Comparison of ENCODE assay signal across 2 cellular contexts in the genomic region with DNA sequence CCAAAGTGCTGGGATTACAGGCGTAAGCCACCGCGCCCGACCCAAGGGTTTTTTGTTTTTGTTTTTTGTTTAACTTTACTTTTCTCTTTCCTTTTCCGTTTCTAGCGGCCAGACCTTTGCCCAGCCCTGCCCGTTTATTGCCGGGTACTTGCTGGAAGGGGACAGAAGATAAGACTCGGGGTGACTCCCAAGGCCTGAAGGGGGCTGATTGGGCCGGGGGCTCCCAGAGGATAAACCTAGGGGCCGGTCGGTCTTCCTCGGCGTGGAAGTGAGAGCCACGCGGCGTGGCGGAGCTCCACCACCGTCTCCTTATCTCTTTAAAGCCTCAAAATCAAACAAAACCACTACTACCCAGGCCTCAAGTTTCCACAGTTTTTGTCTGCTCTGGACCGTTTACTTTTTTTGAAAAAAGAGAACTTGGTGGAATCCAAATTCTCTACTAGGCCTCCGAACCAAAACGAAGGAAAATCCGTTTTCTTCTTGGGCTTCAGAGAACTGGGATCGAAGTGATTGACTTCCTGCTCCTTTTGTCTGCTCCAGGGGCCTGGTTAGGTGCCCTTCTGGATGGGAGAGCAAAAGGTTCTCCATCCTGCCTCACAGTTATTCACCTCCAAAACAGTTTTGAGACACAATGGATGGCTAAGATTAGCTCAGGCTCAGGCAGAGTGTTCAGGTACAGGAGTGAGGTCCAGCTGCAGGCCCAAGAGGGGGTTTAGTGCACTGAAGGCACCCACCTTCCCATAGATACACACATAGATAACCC.
TF ChIP-seq lines count a peak whose summit lies in the region.

No MANE protein-coding gene starts in this region.

TF ChIP-seq in HEK293, 187 proteins besides CTCF, POLR2A, EP300 and RAD21:
- TF ChIP-seq, protein P1, sequence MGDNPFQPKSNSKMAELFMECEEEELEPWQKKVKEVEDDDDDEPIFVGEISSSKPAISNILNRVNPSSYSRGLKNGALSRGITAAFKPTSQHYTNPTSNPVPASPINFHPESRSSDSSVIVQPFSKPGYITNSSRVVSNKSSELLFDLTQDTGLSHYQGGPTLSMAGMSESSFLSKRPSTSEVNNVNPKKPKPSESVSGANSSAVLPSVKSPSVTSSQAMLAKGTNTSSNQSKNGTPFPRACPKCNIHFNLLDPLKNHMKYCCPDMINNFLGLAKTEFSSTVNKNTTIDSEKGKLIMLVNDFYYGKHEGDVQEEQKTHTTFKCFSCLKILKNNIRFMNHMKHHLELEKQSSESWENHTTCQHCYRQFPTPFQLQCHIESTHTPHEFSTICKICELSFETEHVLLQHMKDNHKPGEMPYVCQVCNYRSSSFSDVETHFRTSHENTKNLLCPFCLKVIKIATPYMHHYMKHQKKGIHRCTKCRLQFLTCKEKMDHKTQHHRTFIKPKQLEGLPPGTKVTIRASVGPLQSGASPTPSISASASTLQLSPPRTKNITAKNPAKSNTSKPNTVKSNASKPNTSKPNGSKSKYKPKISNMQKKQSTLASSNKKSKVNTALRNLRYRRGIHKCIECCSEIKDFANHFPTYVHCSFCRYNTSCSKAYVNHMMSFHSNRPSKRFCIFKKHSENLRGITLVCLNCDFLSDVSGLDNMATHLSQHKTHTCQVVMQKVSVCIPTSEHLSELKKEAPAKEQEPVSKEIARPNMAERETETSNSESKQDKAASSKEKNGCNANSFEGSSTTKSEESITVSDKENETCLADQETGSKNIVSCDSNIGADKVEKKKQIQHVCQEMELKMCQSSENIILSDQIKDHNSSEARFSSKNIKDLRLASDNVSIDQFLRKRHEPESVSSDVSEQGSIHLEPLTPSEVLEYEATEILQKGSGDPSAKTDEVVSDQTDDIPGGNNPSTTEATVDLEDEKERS (tag by site-specific recombination; IDR thresholded peaks at IDR 0.05), result no peak
- TF ChIP-seq ZNF549 (tag by site-specific recombination; IDR thresholded peaks at IDR 0.05), result no peak
- no peak for TF ChIP-seq ZNF658 (tag by site-specific recombination; IDR thresholded peaks at IDR 0.05)
- no peak for TF ChIP-seq ZNF521 (tag by site-specific recombination; IDR thresholded peaks at IDR 0.05)
- no peak for TF ChIP-seq ZNF660 (tag by site-specific recombination; IDR thresholded peaks at IDR 0.05)
- no peak for TF ChIP-seq ZNF626 (tag by site-specific recombination; IDR thresholded peaks at IDR 0.05)
- no peak for TF ChIP-seq FEZF1 (tag by site-specific recombination; IDR thresholded peaks at IDR 0.05)
- TF ChIP-seq BCL11B (tag by site-specific recombination; IDR thresholded peaks at IDR 0.05; ENCODE audit: low read depth), result no peak
- no peak for TF ChIP-seq SP7 (tag by site-specific recombination; IDR thresholded peaks at IDR 0.05)
- no peak for TF ChIP-seq BCL11A (tag by site-specific recombination; IDR thresholded peaks at IDR 0.05; ENCODE audit: low read depth)
- TF ChIP-seq ZNF623 (tag by site-specific recombination; IDR thresholded peaks at IDR 0.05), result no peak

TF ChIP-seq in WTC11, 78 proteins besides CTCF, POLR2A, EP300 and RAD21:
- TF ChIP-seq, protein P2, sequence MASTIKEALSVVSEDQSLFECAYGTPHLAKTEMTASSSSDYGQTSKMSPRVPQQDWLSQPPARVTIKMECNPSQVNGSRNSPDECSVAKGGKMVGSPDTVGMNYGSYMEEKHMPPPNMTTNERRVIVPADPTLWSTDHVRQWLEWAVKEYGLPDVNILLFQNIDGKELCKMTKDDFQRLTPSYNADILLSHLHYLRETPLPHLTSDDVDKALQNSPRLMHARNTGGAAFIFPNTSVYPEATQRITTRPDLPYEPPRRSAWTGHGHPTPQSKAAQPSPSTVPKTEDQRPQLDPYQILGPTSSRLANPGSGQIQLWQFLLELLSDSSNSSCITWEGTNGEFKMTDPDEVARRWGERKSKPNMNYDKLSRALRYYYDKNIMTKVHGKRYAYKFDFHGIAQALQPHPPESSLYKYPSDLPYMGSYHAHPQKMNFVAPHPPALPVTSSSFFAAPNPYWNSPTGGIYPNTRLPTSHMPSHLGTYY (CRISPR knock-in tag; IDR thresholded peaks at IDR 0.05), result no peak
- TF ChIP-seq TCF7 (CRISPR knock-in tag; IDR thresholded peaks at IDR 0.05; ENCODE audit: low read depth) (no peak), ZNF423 (CRISPR knock-in tag; IDR thresholded peaks at IDR 0.05) (no peak)
- TF ChIP-seq, protein P3, sequence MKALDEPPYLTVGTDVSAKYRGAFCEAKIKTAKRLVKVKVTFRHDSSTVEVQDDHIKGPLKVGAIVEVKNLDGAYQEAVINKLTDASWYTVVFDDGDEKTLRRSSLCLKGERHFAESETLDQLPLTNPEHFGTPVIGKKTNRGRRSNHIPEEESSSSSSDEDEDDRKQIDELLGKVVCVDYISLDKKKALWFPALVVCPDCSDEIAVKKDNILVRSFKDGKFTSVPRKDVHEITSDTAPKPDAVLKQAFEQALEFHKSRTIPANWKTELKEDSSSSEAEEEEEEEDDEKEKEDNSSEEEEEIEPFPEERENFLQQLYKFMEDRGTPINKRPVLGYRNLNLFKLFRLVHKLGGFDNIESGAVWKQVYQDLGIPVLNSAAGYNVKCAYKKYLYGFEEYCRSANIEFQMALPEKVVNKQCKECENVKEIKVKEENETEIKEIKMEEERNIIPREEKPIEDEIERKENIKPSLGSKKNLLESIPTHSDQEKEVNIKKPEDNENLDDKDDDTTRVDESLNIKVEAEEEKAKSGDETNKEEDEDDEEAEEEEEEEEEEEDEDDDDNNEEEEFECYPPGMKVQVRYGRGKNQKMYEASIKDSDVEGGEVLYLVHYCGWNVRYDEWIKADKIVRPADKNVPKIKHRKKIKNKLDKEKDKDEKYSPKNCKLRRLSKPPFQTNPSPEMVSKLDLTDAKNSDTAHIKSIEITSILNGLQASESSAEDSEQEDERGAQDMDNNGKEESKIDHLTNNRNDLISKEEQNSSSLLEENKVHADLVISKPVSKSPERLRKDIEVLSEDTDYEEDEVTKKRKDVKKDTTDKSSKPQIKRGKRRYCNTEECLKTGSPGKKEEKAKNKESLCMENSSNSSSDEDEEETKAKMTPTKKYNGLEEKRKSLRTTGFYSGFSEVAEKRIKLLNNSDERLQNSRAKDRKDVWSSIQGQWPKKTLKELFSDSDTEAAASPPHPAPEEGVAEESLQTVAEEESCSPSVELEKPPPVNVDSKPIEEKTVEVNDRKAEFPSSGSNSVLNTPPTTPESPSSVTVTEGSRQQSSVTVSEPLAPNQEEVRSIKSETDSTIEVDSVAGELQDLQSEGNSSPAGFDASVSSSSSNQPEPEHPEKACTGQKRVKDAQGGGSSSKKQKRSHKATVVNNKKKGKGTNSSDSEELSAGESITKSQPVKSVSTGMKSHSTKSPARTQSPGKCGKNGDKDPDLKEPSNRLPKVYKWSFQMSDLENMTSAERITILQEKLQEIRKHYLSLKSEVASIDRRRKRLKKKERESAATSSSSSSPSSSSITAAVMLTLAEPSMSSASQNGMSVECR (CRISPR knock-in tag; IDR thresholded peaks at IDR 0.05; ENCODE audit: borderline replicate concordance), result no peak
- TF ChIP-seq, protein P4, sequence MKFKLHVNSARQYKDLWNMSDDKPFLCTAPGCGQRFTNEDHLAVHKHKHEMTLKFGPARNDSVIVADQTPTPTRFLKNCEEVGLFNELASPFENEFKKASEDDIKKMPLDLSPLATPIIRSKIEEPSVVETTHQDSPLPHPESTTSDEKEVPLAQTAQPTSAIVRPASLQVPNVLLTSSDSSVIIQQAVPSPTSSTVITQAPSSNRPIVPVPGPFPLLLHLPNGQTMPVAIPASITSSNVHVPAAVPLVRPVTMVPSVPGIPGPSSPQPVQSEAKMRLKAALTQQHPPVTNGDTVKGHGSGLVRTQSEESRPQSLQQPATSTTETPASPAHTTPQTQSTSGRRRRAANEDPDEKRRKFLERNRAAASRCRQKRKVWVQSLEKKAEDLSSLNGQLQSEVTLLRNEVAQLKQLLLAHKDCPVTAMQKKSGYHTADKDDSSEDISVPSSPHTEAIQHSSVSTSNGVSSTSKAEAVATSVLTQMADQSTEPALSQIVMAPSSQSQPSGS (CRISPR knock-in tag; IDR thresholded peaks at IDR 0.05; ENCODE audit: borderline replicate concordance, low read depth), result no peak
- TF ChIP-seq, protein P5, sequence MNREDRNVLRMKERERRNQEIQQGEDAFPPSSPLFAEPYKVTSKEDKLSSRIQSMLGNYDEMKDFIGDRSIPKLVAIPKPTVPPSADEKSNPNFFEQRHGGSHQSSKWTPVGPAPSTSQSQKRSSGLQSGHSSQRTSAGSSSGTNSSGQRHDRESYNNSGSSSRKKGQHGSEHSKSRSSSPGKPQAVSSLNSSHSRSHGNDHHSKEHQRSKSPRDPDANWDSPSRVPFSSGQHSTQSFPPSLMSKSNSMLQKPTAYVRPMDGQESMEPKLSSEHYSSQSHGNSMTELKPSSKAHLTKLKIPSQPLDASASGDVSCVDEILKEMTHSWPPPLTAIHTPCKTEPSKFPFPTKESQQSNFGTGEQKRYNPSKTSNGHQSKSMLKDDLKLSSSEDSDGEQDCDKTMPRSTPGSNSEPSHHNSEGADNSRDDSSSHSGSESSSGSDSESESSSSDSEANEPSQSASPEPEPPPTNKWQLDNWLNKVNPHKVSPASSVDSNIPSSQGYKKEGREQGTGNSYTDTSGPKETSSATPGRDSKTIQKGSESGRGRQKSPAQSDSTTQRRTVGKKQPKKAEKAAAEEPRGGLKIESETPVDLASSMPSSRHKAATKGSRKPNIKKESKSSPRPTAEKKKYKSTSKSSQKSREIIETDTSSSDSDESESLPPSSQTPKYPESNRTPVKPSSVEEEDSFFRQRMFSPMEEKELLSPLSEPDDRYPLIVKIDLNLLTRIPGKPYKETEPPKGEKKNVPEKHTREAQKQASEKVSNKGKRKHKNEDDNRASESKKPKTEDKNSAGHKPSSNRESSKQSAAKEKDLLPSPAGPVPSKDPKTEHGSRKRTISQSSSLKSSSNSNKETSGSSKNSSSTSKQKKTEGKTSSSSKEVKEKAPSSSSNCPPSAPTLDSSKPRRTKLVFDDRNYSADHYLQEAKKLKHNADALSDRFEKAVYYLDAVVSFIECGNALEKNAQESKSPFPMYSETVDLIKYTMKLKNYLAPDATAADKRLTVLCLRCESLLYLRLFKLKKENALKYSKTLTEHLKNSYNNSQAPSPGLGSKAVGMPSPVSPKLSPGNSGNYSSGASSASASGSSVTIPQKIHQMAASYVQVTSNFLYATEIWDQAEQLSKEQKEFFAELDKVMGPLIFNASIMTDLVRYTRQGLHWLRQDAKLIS (CRISPR knock-in tag; IDR thresholded peaks at IDR 0.05; ENCODE audit: borderline replicate concordance), result no peak
